ENCODE assay signal across 2 cellular contexts in genomic region chr4:124777007-124777406, GRCh38.
TF ChIP-seq lines count a peak whose summit lies in the region.

No MANE protein-coding gene starts in this region.

TF ChIP-seq in IMR-90, 13 proteins besides CTCF, POLR2A, EP300 and RAD21 (continued from another document):
- no peak for TF ChIP-seq ELK1 (IDR thresholded peaks at IDR 0.05; ENCODE audit: borderline replicate concordance, low read depth, low read length)
- TF ChIP-seq CEBPB (IDR thresholded peaks at IDR 0.05; ENCODE audit: low read depth, low read length) = no peak
- TF ChIP-seq MAFK (IDR thresholded peaks at IDR 0.05; ENCODE audit: low read depth, low read length) = no peak
- no peak for TF ChIP-seq FOS (IDR thresholded peaks at IDR 0.05; ENCODE audit: low read depth, low read length)
- TF ChIP-seq USF2 (IDR thresholded peaks at IDR 0.05; ENCODE audit: low read depth, low read length) = no peak
- TF ChIP-seq MAZ (IDR thresholded peaks at IDR 0.05; ENCODE audit: borderline replicate concordance, low read depth, low read length) = no peak
TF ChIP-seq in IMR-90: peak in this region for 0.

TF ChIP-seq in endothelial cell of umbilical vein, 7 proteins besides CTCF, POLR2A, EP300 and RAD21 (continued from another document):
- no peak for TF ChIP-seq FOS (IDR thresholded peaks at IDR 0.05; ENCODE audit: borderline replicate concordance, insufficient read depth, low read length)
- TF ChIP-seq MAX (IDR thresholded peaks at IDR 0.05; ENCODE audit: insufficient read depth, insufficient read length) = no peak
- no peak for TF ChIP-seq EZH2 (IDR thresholded peaks at IDR 0.05; ENCODE audit: borderline replicate concordance, low read depth, low read length, severe bottlenecking)
